Comparison of ENCODE assay signal across 8 cellular contexts in the genomic region with DNA sequence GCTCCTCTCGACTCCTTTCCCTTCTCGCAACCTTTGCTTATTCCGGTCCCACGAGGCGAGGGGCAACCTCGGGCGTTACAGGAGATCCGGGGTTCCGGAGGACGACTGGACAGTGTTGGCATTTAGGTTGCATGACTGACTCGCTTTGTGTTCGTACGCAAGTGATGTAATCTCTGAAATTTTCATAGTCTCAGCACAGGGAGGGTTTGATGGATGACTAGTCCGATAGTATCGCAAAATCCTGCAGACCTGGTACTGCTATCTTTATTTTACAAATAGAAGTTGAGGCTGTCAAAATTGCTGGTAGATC. TPM values are rescaled to one million over a fixed set of nuclear protein-coding genes. Genes with fewer than 3 reads are reported as not detected.
A peak's percentile ranks its signal among the peaks of the same experiment; 100 is the strongest.
DNase-seq lines count a peak whose midpoint lies in the region; ATAC-seq and TF ChIP-seq lines count a peak whose summit lies in the region.

No MANE protein-coding gene starts in this region.

- BruUV-seq in mammary epithelial cell (replicated peaks; lab: Mats Ljungman, UMichigan) = TSS peak; percentile 73

- no peaks in the 10 kb centered on the region for H3K36me3 ChIP-seq in mammary epithelial cell (ENCODE audit: insufficient read depth, low read length)

- dilution Hi-C loops in mammary epithelial cell (cut with HindIII; ENCODE audit: low sequenced_read_pairs) = no loop called here

- H3K27ac ChIP-seq in 22Rv1 = peak overlapping the region; percentile 85
- peak overlapping the region; percentile 31 for H3K27ac ChIP-seq in mammary epithelial cell (ENCODE audit: insufficient read depth, low read depth, low read length)

- in situ Hi-C loops in mammary epithelial cell (cut with MboI; ENCODE audit: low sequenced_read_pairs in 2 of 2) = no loop called here

- CTCF ChIA-PET in mammary epithelial cell (lab: Charles Lee; ENCODE audit: low non-redundant PET) = interaction anchor here (0.6 kb wide), 1 partner anchor 33 kb away, joined by 4 read pairs; no protein-coding TSS in a partner anchor

- no peak for DNase-seq in mammary epithelial cell
- DNase-seq in NCI-H446 treated with DMSO at 0.1 percent for 48 hours (lab: John Stamatoyannopoulos, UW) = no peak
- DNase-seq in NCI-H187 treated with DMSO at 0.1 percent for 48 hours (lab: John Stamatoyannopoulos, UW) = no peak
- DNase-seq in iPS-NIHi11 (ENCODE audit: low spot score) = no peak
- no peak for DNase-seq in HCEC 1CT

- peaks cover 70% of the 10 kb centered on the region for H3K79me2 ChIP-seq in mammary epithelial cell (ENCODE audit: insufficient read depth, low read length)

- H3K9ac ChIP-seq in mammary epithelial cell (ENCODE audit: insufficient read depth, low read length) = peak overlapping the region; percentile 88

- intact Hi-C loops in mammary epithelial cell (cut with micrococcal nuclease) = loop anchor here (1.0 to 5.0 kb wide), 4 partner anchors 20 to 328 kb away; no protein-coding TSS in a partner anchor

- H3K4me1 ChIP-seq in mammary epithelial cell (ENCODE audit: insufficient read depth, low read length) = peaks cover 15% of the 10 kb centered on the region
- H3K4me1 ChIP-seq in mononuclear cell (ENCODE audit: insufficient read depth, low read length) = peaks cover 30% of the 10 kb centered on the region

- H3K4me3 ChIP-seq in mammary epithelial cell (replicated peaks in 1 of 3; ENCODE audit: insufficient read depth in 1 of 3, low read depth in 2 of 3, low read length in 3 of 3) (peak overlapping the region; percentile 71 to 96 (median 81)), mononuclear cell (ENCODE audit: low read length) (peak overlapping the region; percentile 78)

- ATAC-seq in HG02970 (IDR thresholded peaks at IDR 0.05; ENCODE audit: low FRiP score, unreplicated experiment) = peak; percentile 7

- no peaks in the 10 kb centered on the region for H3K9me3 ChIP-seq in mammary epithelial cell (replicated peaks; ENCODE audit: insufficient read depth, low read length)
- H3K9me3 ChIP-seq in mononuclear cell (ENCODE audit: low read depth, low read length) = no peaks in the 10 kb centered on the region

- no peaks in the 10 kb centered on the region for H4K20me1 ChIP-seq in mammary epithelial cell (ENCODE audit: insufficient read depth, low read length)

- TF ChIP-seq CTCF in 22Rv1 (IDR thresholded peaks at IDR 0.05) = no peak
- TF ChIP-seq CTCF in mammary epithelial cell (conservative IDR thresholded peaks at IDR 0.05 in 1 of 2, IDR thresholded peaks at IDR 0.05 in 1 of 2; ENCODE audit: extremely low read depth in 1 of 2, insufficient read depth in 1 of 2, low read depth in 1 of 2, low read length in 2 of 2) = no peak

- peak overlapping the region; percentile 70 for H2AFZ ChIP-seq in mammary epithelial cell (ENCODE audit: low read depth, low read length)

- H3K27me3 ChIP-seq in mammary epithelial cell (ENCODE audit: insufficient read depth, low read length) (no peaks in the 10 kb centered on the region), mononuclear cell (ENCODE audit: insufficient read depth, low read length) (no peaks in the 10 kb centered on the region)

- H3K4me2 ChIP-seq in mammary epithelial cell (ENCODE audit: insufficient read depth, low read depth, low read length) = peak overlapping the region; percentile 84

- WGBS in mammary epithelial cell (ENCODE audit: low coverage, missing lambda C conversion rate) = 0% methylated on average over 14 of the region's 15 CpGs

RNA-seq across cellular contexts. Expression of a gene that starts 0.3 kb away (rescaled TPM):
- total RNA-seq in mammary epithelial cell (10 to 100 TPM; 44.2 to 47.7 TPM), mononuclear cell (27.5 TPM)
- polyA plus RNA-seq in mammary epithelial cell = 44.4 TPM
- 27.9 TPM for polyA minus RNA-seq in mammary epithelial cell

RNA-seq across cellular contexts. Expression of a gene that starts 0.7 kb away (rescaled TPM):
- total RNA-seq in mammary epithelial cell (100 to 1,000 TPM; 180 to 226 TPM), mononuclear cell (136 TPM)
- polyA plus RNA-seq in mammary epithelial cell = 248 TPM
- 75.2 TPM for polyA minus RNA-seq in mammary epithelial cell

RNA-seq across cellular contexts. Expression of a gene that starts 21.2 kb away (rescaled TPM):
- total RNA-seq in mammary epithelial cell (100 to 1,000 TPM; 114 to 138 TPM), mononuclear cell (18.9 TPM)
- 110 TPM for polyA plus RNA-seq in mammary epithelial cell
- polyA minus RNA-seq in mammary epithelial cell = 18.1 TPM

RNA-seq across cellular contexts. Expression of a gene that starts 23.9 kb away (rescaled TPM):
- total RNA-seq in mammary epithelial cell = 1 to 10 TPM in 1 of 2 donors, under 1 TPM in 1; 0.33 to 1.4 TPM
- 0.65 TPM for polyA plus RNA-seq in mammary epithelial cell
- not detected for polyA minus RNA-seq in mammary epithelial cell
- total RNA-seq in mononuclear cell = not detected
